Comparison of ENCODE assay signal across 21 cellular contexts in genomic region chr16:51402785-51403184, GRCh38.
DNase-seq lines count a peak whose midpoint lies in the region; ATAC-seq and TF ChIP-seq lines count a peak whose summit lies in the region.
"Had no signal": no experiment of that assay in that cellular context is flagged by ENCODE, and none has a peak within 500 bp of the region (broad histone marks: within the 10 kb centered on the region; RNA-seq: fewer than 3 reads in every experiment).

No MANE protein-coding gene starts in this region.

- no peaks in the 10 kb centered on the region for H3K27me3 ChIP-seq in adipocyte (replicated peaks; ENCODE audit: control insufficient read depth, insufficient read depth, low read length)
- H3K27me3 ChIP-seq in right lobe of liver = no peaks in the 10 kb centered on the region
- no peaks in the 10 kb centered on the region for H3K27me3 ChIP-seq in CD8-positive, alpha-beta T cell (ENCODE audit: insufficient read depth, low read length)
- H3K27me3 ChIP-seq in upper lobe of left lung = no peaks in the 10 kb centered on the region
- H3K27me3 ChIP-seq: breast epithelium had no signal

- H3K36me3 Mint-ChIP-seq in CD8-positive, alpha-beta T cell = no peaks in the 10 kb centered on the region
- H3K36me3 Mint-ChIP-seq: activated naive CD4-positive, alpha-beta T cell treated with anti-CD3 and anti-CD28 coated beads, Interleukin-2, amount 10 ng/mL, durations not matched to agents 7 days and 5 days had no signal

- H3K9me3 ChIP-seq in adipocyte (ENCODE audit: control insufficient read depth, low read length) (peaks cover 7% of the 10 kb centered on the region), right lobe of liver (no peaks in the 10 kb centered on the region), upper lobe of left lung (no peaks in the 10 kb centered on the region)
- no peaks in the 10 kb centered on the region for H3K9me3 ChIP-seq in CD8-positive, alpha-beta T cell (ENCODE audit: low read length)
- H3K9me3 ChIP-seq: breast epithelium, thoracic aorta had no signal

- peak overlapping the region; percentile 51 to 89 (median 89) for H3K27ac ChIP-seq in right lobe of liver
- no peak overlapping the region for H3K27ac ChIP-seq in CD8-positive, alpha-beta T cell (ENCODE audit: low read depth, low read length)
- no peak overlapping the region for H3K27ac ChIP-seq in upper lobe of left lung
- H3K27ac ChIP-seq: breast epithelium, foreskin keratinocyte, thoracic aorta had no signal

- H3K36me3 ChIP-seq in adipocyte (ENCODE audit: control insufficient read depth, insufficient read depth, low read length, severe bottlenecking) (no peaks in the 10 kb centered on the region), right lobe of liver (no peaks in the 10 kb centered on the region), upper lobe of left lung (no peaks in the 10 kb centered on the region)
- no peaks in the 10 kb centered on the region for H3K36me3 ChIP-seq in CD8-positive, alpha-beta T cell (ENCODE audit: insufficient read depth, low read length)
- H3K36me3 ChIP-seq: breast epithelium, thoracic aorta had no signal

- peak overlapping the region; percentile 19 for H3K9ac ChIP-seq in adipocyte (ENCODE audit: low read length)

- ATAC-seq in right lobe of liver (peak; percentile 54 to 85 (median 65)), GM18520 (IDR thresholded peaks at IDR 0.05; ENCODE audit: unreplicated experiment) (no peak), upper lobe of left lung (ENCODE audit: low FRiP score in 2 of 2) (no peak)
- no peak for ATAC-seq in CD8-positive, alpha-beta T cell
- ATAC-seq: activated CD8-positive, alpha-beta T cell treated with anti-CD3 and anti-CD28 coated beads for 36 hours; foreskin keratinocyte; stimulated activated naive CD8-positive, alpha-beta T cell treated with anti-CD3 and anti-CD28 coated beads, Interleukin-15, Interleukin-2, amounts not matched to agents 100 U/mL and 50 U/mL, for 24 hours had no signal

- WGBS in right lobe of liver (ENCODE audit: insufficient coverage, low coverage, low lambda C conversion rate, missing lambda C conversion rate) = 29% methylated on average over 3 of the region's 3 CpGs
- 66 to 73% methylated on average over 3 of the region's 3 CpGs for WGBS in upper lobe of left lung, 2 donors

- H3K27ac Mint-ChIP-seq in CD8-positive, alpha-beta T cell = no peak overlapping the region
- H3K27ac Mint-ChIP-seq: activated CD8-positive, alpha-beta T cell treated with anti-CD3 and anti-CD28 coated beads for 36 hours; activated naive CD4-positive, alpha-beta T cell treated with anti-CD3 and anti-CD28 coated beads, Interleukin-2, amount 10 ng/mL, durations not matched to agents 7 days and 5 days; nephron; T-helper 2 cell treated with Interferon-gamma antibody and Interleukin-4, amounts not matched to agents 5 μg/mL and 100 μg/mL, for 36 hours had no signal

- POLR2A ChIA-PET in CD8-positive, alpha-beta T cell (lab: Charles Lee) = no interaction called here

- no peak for TF ChIP-seq CTCF in fibroblast of the aortic adventitia (IDR thresholded peaks at IDR 0.05; ENCODE audit: insufficient read depth, low read length)
- TF ChIP-seq CTCF in right lobe of liver (IDR thresholded peaks at IDR 0.05) = no peak
- no peak for TF ChIP-seq CTCF in CD8-positive, alpha-beta T cell (IDR thresholded peaks at IDR 0.05)
- no peak for TF ChIP-seq CTCF in upper lobe of left lung (IDR thresholded peaks at IDR 0.05)

- CTCF ChIA-PET in CD8-positive, alpha-beta T cell (lab: Charles Lee) = no interaction called here

- TF ChIP-seq EP300 in upper lobe of left lung (IDR thresholded peaks at IDR 0.05) = no peak

- H3K27me3 Mint-ChIP-seq in CD8-positive, alpha-beta T cell (ENCODE audit: low read depth) = peaks cover 2% of the 10 kb centered on the region
- H3K27me3 Mint-ChIP-seq: activated CD8-positive, alpha-beta T cell treated with anti-CD3 and anti-CD28 coated beads for 36 hours; activated naive CD4-positive, alpha-beta T cell treated with anti-CD3 and anti-CD28 coated beads, Interleukin-2, amount 10 ng/mL, durations not matched to agents 7 days and 5 days had no signal

- DNase-seq in adipocyte (ENCODE audit: low read depth) (peak; percentile 80), fibroblast of the aortic adventitia (ENCODE audit: low read depth) (peak; percentile 52), right lobe of liver (peak in 2 of 3 donors; percentile 41 to 67), foreskin melanocyte (no peak), upper lobe of left lung (no peak)
- DNase-seq in CD8-positive, alpha-beta T cell = no peak
- DNase-seq: activated CD8-positive, alpha-beta T cell treated with anti-CD3 and anti-CD28 coated beads for 36 hours; activated naive CD4-positive, alpha-beta T cell treated with anti-CD3 and anti-CD28 coated beads, Interleukin-2, amount 10 ng/mL, durations not matched to agents 7 days and 5 days; DND-41; foreskin keratinocyte; GF-D8; NCI-H1092 treated with DMSO at 0.1 percent for 48 hours; NCI-H187; stimulated activated CD4-positive, alpha-beta T cell treated with anti-CD3 and anti-CD28 coated beads, Interleukin-1b, Interleukin-23, amount 100 ng/mL, for 48 hours; stimulated activated naive CD8-positive, alpha-beta T cell treated with anti-CD3 and anti-CD28 coated beads, Interleukin-15, Interleukin-2, amounts not matched to agents 100 U/mL and 50 U/mL, for 24 hours had no signal

- no peak for TF ChIP-seq POLR2A in right lobe of liver (IDR thresholded peaks at IDR 0.05)
- no peak for TF ChIP-seq POLR2A in upper lobe of left lung (IDR thresholded peaks at IDR 0.05)

- H3K9me3 Mint-ChIP-seq in CD8-positive, alpha-beta T cell = peaks cover 13% of the 10 kb centered on the region

- peaks cover 33% of the 10 kb centered on the region for H3K4me1 ChIP-seq in adipocyte (ENCODE audit: control insufficient read depth, insufficient read depth, low read length)
- H3K4me1 ChIP-seq in right lobe of liver = peaks cover 0 to 70% (median 31%) of the 10 kb centered on the region in 4 donors
- no peaks in the 10 kb centered on the region for H3K4me1 ChIP-seq in CD8-positive, alpha-beta T cell (ENCODE audit: insufficient read depth, low read length)
- no peaks in the 10 kb centered on the region for H3K4me1 ChIP-seq in upper lobe of left lung
- H3K4me1 ChIP-seq: breast epithelium had no signal

- H3K4me3 Mint-ChIP-seq in CD8-positive, alpha-beta T cell = no peak overlapping the region
- H3K4me3 Mint-ChIP-seq: activated CD8-positive, alpha-beta T cell treated with anti-CD3 and anti-CD28 coated beads for 36 hours; activated naive CD4-positive, alpha-beta T cell treated with anti-CD3 and anti-CD28 coated beads, Interleukin-2, amount 10 ng/mL, durations not matched to agents 7 days and 5 days; nephron; T-helper 2 cell treated with Interferon-gamma antibody and Interleukin-4, amounts not matched to agents 5 μg/mL and 100 μg/mL, for 36 hours had no signal

- peak overlapping the region; percentile 14 for H3K4me3 ChIP-seq in adipocyte (ENCODE audit: low read length)
- no peak overlapping the region for H3K4me3 ChIP-seq in fibroblast of the aortic adventitia (ENCODE audit: low read depth, low read length)
- no peak overlapping the region for H3K4me3 ChIP-seq in right lobe of liver
- no peak overlapping the region for H3K4me3 ChIP-seq in CD8-positive, alpha-beta T cell (ENCODE audit: low read depth, low read length)
- H3K4me3 ChIP-seq in upper lobe of left lung = no peak overlapping the region
- H3K4me3 ChIP-seq: breast epithelium, smooth muscle cell, thoracic aorta had no signal

- intact Hi-C loops in right lobe of liver (cut with DNase I) = no loop called here
- intact Hi-C loops in CD8-positive, alpha-beta T cell (cut with DNase I, micrococcal nuclease) = no loop called here

- no peaks in the 10 kb centered on the region for H3K4me1 Mint-ChIP-seq in CD8-positive, alpha-beta T cell (ENCODE audit: low read depth)
- H3K4me1 Mint-ChIP-seq: activated naive CD4-positive, alpha-beta T cell treated with anti-CD3 and anti-CD28 coated beads, Interleukin-2, amount 10 ng/mL, durations not matched to agents 7 days and 5 days; nephron had no signal

Comparison
In these comparisons a context has a peak if more than half of its experiments do, and no peak if none do; other contexts are left out.
1. DNase-seq: peak in adipocyte (single experiment), fibroblast of the aortic adventitia (single experiment) and right lobe of liver (2 of 3); none in CD8-positive, alpha-beta T cell (0 of 7), foreskin melanocyte (single experiment) and upper lobe of left lung (0 of 2).
2. ATAC-seq: peak in right lobe of liver (4 of 4); none in CD8-positive, alpha-beta T cell (single experiment), GM18520 (single experiment) and upper lobe of left lung (0 of 2).
3. H3K27ac ChIP-seq: peak in right lobe of liver (3 of 3); none in CD8-positive, alpha-beta T cell (single experiment) and upper lobe of left lung (0 of 4).